Comparison of ENCODE assay signal across 19 cellular contexts in the genomic region with DNA sequence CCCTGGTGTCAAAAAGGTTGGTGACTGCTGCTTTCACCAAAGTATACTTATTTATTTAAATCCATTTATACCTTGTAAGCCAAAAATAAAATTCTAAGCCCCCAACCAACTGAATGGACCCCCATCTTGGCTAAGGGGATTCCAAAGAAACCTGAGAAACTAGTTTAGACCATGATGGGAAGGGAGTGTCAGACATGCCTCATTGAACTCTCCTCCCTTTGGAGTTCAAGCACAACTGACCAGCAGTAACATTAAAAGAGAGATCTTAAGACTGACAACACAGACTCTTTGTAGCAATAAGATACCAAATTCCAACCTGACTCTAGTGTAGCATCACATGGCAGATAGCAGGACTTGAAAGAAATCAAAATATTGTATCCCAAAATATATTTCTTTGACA.
A peak's percentile ranks its signal among the peaks of the same experiment; 100 is the strongest.
DNase-seq lines count a peak whose midpoint lies in the region; TF ChIP-seq lines count a peak whose summit lies in the region.
"Had no signal": no experiment of that assay in that cellular context is flagged by ENCODE, and none has a peak within 500 bp of the region (broad histone marks: within the 10 kb centered on the region; RNA-seq: fewer than 3 reads in every experiment).

No MANE protein-coding gene starts in this region.

- H3K27me3 ChIP-seq in KMS-11 (ENCODE audit: insufficient read depth, low read depth) (no peaks in the 10 kb centered on the region), parathyroid adenoma (ENCODE audit: control insufficient read depth, insufficient read depth, low read length) (no peaks in the 10 kb centered on the region), transverse colon (no peaks in the 10 kb centered on the region)

- no peaks in the 10 kb centered on the region for H3K36me3 ChIP-seq in KMS-11 (ENCODE audit: insufficient read depth)
- no peaks in the 10 kb centered on the region for H3K36me3 ChIP-seq in parathyroid adenoma (ENCODE audit: control insufficient read depth, insufficient read depth, low read length)
- H3K36me3 ChIP-seq in transverse colon, result no peaks in the 10 kb centered on the region

- in situ Hi-C loops in transverse colon (cut with MboI; ENCODE audit: low pct_ligation_motif_present in 1 of 4, low pct_unique_long_range_greater_than_20kb in 1 of 4, low sequenced_read_pairs in 3 of 4), result no loop called here

- no peak for TF ChIP-seq EP300 in transverse colon (IDR thresholded peaks at IDR 0.05; ENCODE audit: low read depth)

- H3K9ac ChIP-seq in KMS-11, result no peak overlapping the region; the same call in 1 of the 2 replicates
- no peak overlapping the region for H3K9ac ChIP-seq in parathyroid adenoma

- TF ChIP-seq CTCF in KMS-11 (conservative IDR thresholded peaks at IDR 0.05; ENCODE audit: low read depth, low read length) (no peak), parathyroid adenoma (IDR thresholded peaks at IDR 0.05) (no peak), transverse colon (IDR thresholded peaks at IDR 0.05) (no peak)

- no peaks in the 10 kb centered on the region for H4K20me1 ChIP-seq in KMS-11 (ENCODE audit: insufficient read depth)

- H3K4me2 ChIP-seq in KMS-11 (peak overlapping the region; percentile 94), parathyroid adenoma (ENCODE audit: low read length) (no peak overlapping the region)
- H3K4me2 ChIP-seq: A549 had no signal

- no peaks in the 10 kb centered on the region for H3K79me2 ChIP-seq in KMS-11 (ENCODE audit: insufficient read depth, low read depth)
- no peaks in the 10 kb centered on the region for H3K79me2 ChIP-seq in parathyroid adenoma

- no peak overlapping the region for H3K4me3 ChIP-seq in KMS-11 (IDR thresholded peaks at IDR 0.05; ENCODE audit: insufficient read depth, low read depth, low read length)
- no peak overlapping the region for H3K4me3 ChIP-seq in parathyroid adenoma (ENCODE audit: low read depth, low read length)
- H3K4me3 ChIP-seq in transverse colon, result no peak overlapping the region
- H3K4me3 ChIP-seq: A549 had no signal

- H3K27ac ChIP-seq in KMS-11 (peak overlapping the region; percentile 97), parathyroid adenoma (peak overlapping the region; percentile 56), transverse colon (peak overlapping the region; percentile 68 to 82 (median 76))
- H3K27ac ChIP-seq: 22Rv1, A549, C4-2B had no signal

- H3K9me3 ChIP-seq in parathyroid adenoma (ENCODE audit: control insufficient read depth, low read length) (no peaks in the 10 kb centered on the region), transverse colon (no peaks in the 10 kb centered on the region)
- H3K9me3 ChIP-seq: A549, Caco-2 had no signal

- DNase-seq in left kidney (ENCODE audit: low read depth, low spot score) (peak; percentile 92), transverse colon (no peak), putamen (ENCODE audit: low spot score) (no peak), Kasumi-1 (lab: John Stamatoyannopoulos, UW) (no peak), SHP77 treated with DMSO at 0.1 percent for 48 hours (lab: John Stamatoyannopoulos, UW) (no peak)
- DNase-seq: AML-193; Caco-2; CD4-positive, alpha-beta T cell; DMS79; GDM1; GOT3; H7; HFFc6; IMR-90 had no signal

- H2AFZ ChIP-seq in KMS-11 (ENCODE audit: low read depth), result peak overlapping the region; percentile 47; the same call in 1 of the 2 replicates
- H2AFZ ChIP-seq in parathyroid adenoma, result no peak overlapping the region

- TF ChIP-seq POLR2A in transverse colon (IDR thresholded peaks at IDR 0.05), result no peak

- peaks cover 68% of the 10 kb centered on the region for H3K4me1 ChIP-seq in KMS-11 (ENCODE audit: low read depth, poor library complexity, severe bottlenecking)
- H3K4me1 ChIP-seq in parathyroid adenoma, result peaks cover 28% of the 10 kb centered on the region
- peaks cover 6 to 48% (median 26%) of the 10 kb centered on the region in 4 donors for H3K4me1 ChIP-seq in transverse colon
- H3K4me1 ChIP-seq: A549, Caco-2 had no signal

- intact Hi-C loops in transverse colon (cut with DNase I; ENCODE audit: low total_unique reads), result no loop called here
